ENCODE assay signal across 17 cellular contexts in the genomic region with DNA sequence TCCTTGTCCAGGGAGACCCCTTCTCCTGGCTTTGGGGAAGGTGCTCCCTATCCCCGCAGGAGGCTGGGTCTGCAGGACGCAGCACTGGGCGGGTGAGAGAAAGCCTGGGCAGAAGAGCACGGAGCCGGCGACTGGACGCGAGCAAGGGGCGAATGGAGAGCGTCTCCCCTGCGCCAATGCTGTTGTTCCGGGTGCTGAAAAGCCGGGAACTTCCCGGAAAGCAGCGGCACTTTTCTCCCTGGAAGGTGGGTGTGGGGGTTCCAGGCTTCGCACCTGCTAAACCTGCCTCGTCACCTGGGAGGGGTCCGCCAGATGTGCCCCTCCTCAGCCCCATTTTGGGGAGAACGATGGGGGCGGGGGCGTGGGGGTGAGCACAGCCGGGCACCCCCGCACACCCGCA.
DNase-seq lines count a peak whose midpoint lies in the region; ATAC-seq and TF ChIP-seq lines count a peak whose summit lies in the region.
"Had no signal": no experiment of that assay in that cellular context is flagged by ENCODE, and none has a peak within 500 bp of the region (broad histone marks: within the 10 kb centered on the region; RNA-seq: fewer than 3 reads in every experiment).

No MANE protein-coding gene starts in this region.

- no peaks in the 10 kb centered on the region for H3K27me3 ChIP-seq in effector memory CD4-positive, alpha-beta T cell (replicated peaks; ENCODE audit: control insufficient read depth, insufficient read depth, low read length, poor library complexity, severe bottlenecking)

- no peaks in the 10 kb centered on the region for H3K9me3 Mint-ChIP-seq in natural killer cell treated with Interleukin-12 subunit alpha and Interleukin-12 subunit beta and Interleukin-15 and Interleukin-18, amount 100 ng/mL, for 72 hours
- H3K9me3 Mint-ChIP-seq in natural killer cell, result peaks cover 0 to 2% of the 10 kb centered on the region in 2 donors
- peaks cover 4% of the 10 kb centered on the region for H3K9me3 Mint-ChIP-seq in progenitor cell of endocrine pancreas (ENCODE audit: low read depth)

- no peaks in the 10 kb centered on the region for H3K36me3 ChIP-seq in effector memory CD4-positive, alpha-beta T cell (ENCODE audit: control insufficient read depth, insufficient read depth, low read length)
- H3K36me3 ChIP-seq: lower lobe of right lung had no signal

- H3K4me1 ChIP-seq in effector memory CD4-positive, alpha-beta T cell (ENCODE audit: control insufficient read depth, insufficient read depth, low read length, poor library complexity, severe bottlenecking), result no peaks in the 10 kb centered on the region
- H3K4me1 ChIP-seq: lower lobe of right lung had no signal

- H3K36me3 Mint-ChIP-seq in natural killer cell treated with Interleukin-12 subunit alpha and Interleukin-12 subunit beta and Interleukin-15 and Interleukin-18, amount 100 ng/mL, for 72 hours, result no peaks in the 10 kb centered on the region
- H3K36me3 Mint-ChIP-seq in natural killer cell (no peaks in the 10 kb centered on the region), progenitor cell of endocrine pancreas (ENCODE audit: insufficient read depth) (no peaks in the 10 kb centered on the region)

- intact Hi-C loops in natural killer cell (cut with micrococcal nuclease), result no loop called here
- intact Hi-C loops in left ventricle myocardium superior (cut with micrococcal nuclease), result no loop called here

- DNase-seq in natural killer cell treated with Interleukin-12 subunit alpha and Interleukin-12 subunit beta and Interleukin-15 and Interleukin-18, amount 100 ng/mL, for 72 hours (ENCODE audit: low spot score), result peak; percentile 31
- DNase-seq in natural killer cell (no peak), left ventricle myocardium superior (no peak), progenitor cell of endocrine pancreas (ENCODE audit: low spot score, unreplicated experiment) (peak; percentile 16), dermis blood vessel endothelial cell (no peak)
- no peak for DNase-seq in activated naive CD4-positive, alpha-beta T cell treated with anti-CD3 and anti-CD28 coated beads, Interleukin-2, amount 50 U/mL, for 16 hours
- no peak for DNase-seq in effector memory CD4-positive, alpha-beta T cell
- DNase-seq: ACHN; cerebellar nuclear complex; DMS79; lower lobe of right lung; NCI-H2081; NK-92 treated with Interleukin-12 subunit alpha and Interleukin-12 subunit beta, amount 100 ng/mL, for 24 hours had no signal

- TF ChIP-seq CTCF in natural killer cell (IDR thresholded peaks at IDR 0.05) (no peak), progenitor cell of endocrine pancreas (IDR thresholded peaks at IDR 0.05; ENCODE audit: unreplicated experiment) (no peak)

- no peak overlapping the region for H3K4me3 ChIP-seq in effector memory CD4-positive, alpha-beta T cell (ENCODE audit: insufficient read depth, low read depth, low read length, poor library complexity, severe bottlenecking)
- H3K4me3 ChIP-seq: K562, lower lobe of right lung, SK-N-MC had no signal

- H3K27me3 Mint-ChIP-seq in natural killer cell treated with Interleukin-12 subunit alpha and Interleukin-12 subunit beta and Interleukin-15 and Interleukin-18, amount 100 ng/mL, for 72 hours, result peaks cover 0 to 4% of the 10 kb centered on the region in 2 donors
- peaks cover 0 to 2% of the 10 kb centered on the region in 2 donors for H3K27me3 Mint-ChIP-seq in natural killer cell (ENCODE audit: low read depth in 2 of 2)
- peaks cover 28% of the 10 kb centered on the region for H3K27me3 Mint-ChIP-seq in progenitor cell of endocrine pancreas

- H3K4me1 Mint-ChIP-seq in natural killer cell treated with Interleukin-12 subunit alpha and Interleukin-12 subunit beta and Interleukin-15 and Interleukin-18, amount 100 ng/mL, for 72 hours (ENCODE audit: low read depth in 2 of 2), result no peaks in the 10 kb centered on the region
- H3K4me1 Mint-ChIP-seq in natural killer cell, result no peaks in the 10 kb centered on the region
- peaks cover 7% of the 10 kb centered on the region for H3K4me1 Mint-ChIP-seq in progenitor cell of endocrine pancreas (ENCODE audit: low read depth)

- no peak for ATAC-seq in natural killer cell treated with Interleukin-12 subunit alpha and Interleukin-12 subunit beta and Interleukin-15 and Interleukin-18, amount 100 ng/mL, for 72 hours
- ATAC-seq in natural killer cell, result no peak
- peak; percentile 45 for ATAC-seq in left ventricle myocardium superior
- no peak for ATAC-seq in HG03521 (IDR thresholded peaks at IDR 0.05; ENCODE audit: unreplicated experiment)
- ATAC-seq: HCT116, K562 had no signal

- no peak overlapping the region for H3K27ac Mint-ChIP-seq in natural killer cell treated with Interleukin-12 subunit alpha and Interleukin-12 subunit beta and Interleukin-15 and Interleukin-18, amount 100 ng/mL, for 72 hours
- H3K27ac Mint-ChIP-seq in natural killer cell (no peak overlapping the region), progenitor cell of endocrine pancreas (no peak overlapping the region)

- no peak overlapping the region for H3K27ac ChIP-seq in effector memory CD4-positive, alpha-beta T cell (ENCODE audit: insufficient read depth, low read length, poor library complexity, severe bottlenecking)
- H3K27ac ChIP-seq: lower lobe of right lung, SK-N-MC had no signal

- H3K4me3 Mint-ChIP-seq in natural killer cell treated with Interleukin-12 subunit alpha and Interleukin-12 subunit beta and Interleukin-15 and Interleukin-18, amount 100 ng/mL, for 72 hours, result no peak overlapping the region
- no peak overlapping the region for H3K4me3 Mint-ChIP-seq in natural killer cell
- peak overlapping the region; percentile 57 for H3K4me3 Mint-ChIP-seq in progenitor cell of endocrine pancreas (ENCODE audit: low read depth)

- H3K9me3 ChIP-seq in effector memory CD4-positive, alpha-beta T cell (ENCODE audit: control insufficient read depth, low read length), result no peaks in the 10 kb centered on the region
- H3K9me3 ChIP-seq: lower lobe of right lung had no signal

Comparison
In these comparisons a context has a peak if more than half of its experiments do, and no peak if none do; other contexts are left out.
1. DNase-seq: peak in natural killer cell treated with Interleukin-12 subunit alpha and Interleukin-12 subunit beta and Interleukin-15 and Interleukin-18, amount 100 ng/mL, for 72 hours (single experiment) and progenitor cell of endocrine pancreas (single experiment); none in natural killer cell (single experiment), left ventricle myocardium superior (single experiment), dermis blood vessel endothelial cell (single experiment), activated naive CD4-positive, alpha-beta T cell treated with anti-CD3 and anti-CD28 coated beads, Interleukin-2, amount 50 U/mL, for 16 hours (single experiment) and effector memory CD4-positive, alpha-beta T cell (0 of 3).